17 cellular contexts compared by ENCODE assay signal in the genomic region with DNA sequence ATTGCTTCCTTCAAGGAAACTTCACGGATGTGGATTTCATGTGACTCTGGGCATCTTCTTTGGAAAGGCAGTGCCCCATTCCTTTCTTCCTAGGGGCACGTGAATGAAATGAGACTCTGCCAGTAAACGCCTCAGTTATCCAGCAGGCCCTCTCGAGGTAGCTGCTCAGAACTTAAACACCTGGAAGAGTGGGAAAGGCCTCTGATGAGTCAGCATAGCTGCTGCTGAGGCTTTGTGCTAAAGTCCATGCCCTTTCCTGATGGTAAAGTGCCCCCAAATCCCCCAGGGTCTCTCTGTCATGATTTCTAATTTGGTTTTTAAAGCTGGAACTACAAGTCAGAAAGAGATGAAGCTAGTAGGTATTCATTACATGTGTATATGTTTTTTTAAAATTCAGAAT. TPM values are rescaled to one million over a fixed set of nuclear protein-coding genes. Genes with fewer than 3 reads are reported as not detected.
DNase-seq lines count a peak whose midpoint lies in the region; ATAC-seq, FAIRE-seq and TF ChIP-seq lines count a peak whose summit lies in the region.
"Had no signal": no experiment of that assay in that cellular context is flagged by ENCODE, and none has a peak within 500 bp of the region (broad histone marks: within the 10 kb centered on the region; RNA-seq: fewer than 3 reads in every experiment).

No MANE protein-coding gene starts in this region.

- no peak for TF ChIP-seq CTCF in activated CD8-positive, alpha-beta T cell treated with anti-CD3 and anti-CD28 coated beads for 36 hours (IDR thresholded peaks at IDR 0.05)
- no peak for TF ChIP-seq CTCF in GM12878 (IDR thresholded peaks at IDR 0.05 in 2 of 3, conservative IDR thresholded peaks at IDR 0.05 in 1 of 3; ENCODE audit: control insufficient read depth in 2 of 3, extremely low read depth in 1 of 3, insufficient read depth in 1 of 3, low read depth in 3 of 3, low read length in 3 of 3)
- no peak for TF ChIP-seq CTCF in gastrocnemius medialis (IDR thresholded peaks at IDR 0.05 in 4 of 5, conservative IDR thresholded peaks at IDR 0.05 in 1 of 5)

- ATAC-seq in activated CD8-positive, alpha-beta T cell treated with anti-CD3 and anti-CD28 coated beads, Interleukin-2, amount 10 ng/mL, durations not matched to agents 7 days and 5 days = no peak
- no peak for ATAC-seq in activated CD8-positive, alpha-beta T cell treated with anti-CD3 and anti-CD28 coated beads for 36 hours
- ATAC-seq in GM12878 (no peak), gastrocnemius medialis (no peak), HG03521 (IDR thresholded peaks at IDR 0.05; ENCODE audit: unreplicated experiment) (no peak)
- ATAC-seq: GM23338 had no signal

- H3K27me3 ChIP-seq in Karpas-422 (ENCODE audit: low read length) (no peaks in the 10 kb centered on the region), GM12878 (replicated peaks in 1 of 2; ENCODE audit: control insufficient read depth in 2 of 2, insufficient read depth in 2 of 2, low read length in 1 of 2) (no peaks in the 10 kb centered on the region), gastrocnemius medialis (no peaks in the 10 kb centered on the region)
- H3K27me3 ChIP-seq: sigmoid colon had no signal

- peak overlapping the region; percentile 91 for H3K4me3 Mint-ChIP-seq in activated CD8-positive, alpha-beta T cell treated with anti-CD3 and anti-CD28 coated beads, Interleukin-2, amount 10 ng/mL, durations not matched to agents 7 days and 5 days
- no peak overlapping the region for H3K4me3 Mint-ChIP-seq in activated CD8-positive, alpha-beta T cell treated with anti-CD3 and anti-CD28 coated beads for 36 hours
- H3K4me3 Mint-ChIP-seq: activated naive CD4-positive, alpha-beta T cell treated with anti-CD3 and anti-CD28 coated beads for 36 hours; dendritic cell treated with granulocyte-macrophage colony-stimulating factor and Interleukin-4, amounts not matched to agents 40 ng/mL and 50 ng/mL, for 4 days; GM23338 had no signal

- RAD21 ChIA-PET in GM12878 (lab: Charles Lee; ENCODE audit: unreplicated experiment) = interaction anchor here (0.7 to 10.2 kb wide), 14 partner anchors 13 to 403 kb away, joined by 3 to 73 read pairs (median 4); no protein-coding TSS in a partner anchor

- peaks cover 36% of the 10 kb centered on the region for H4K20me1 ChIP-seq in Karpas-422 (ENCODE audit: insufficient read depth, low read depth, low read length)
- H4K20me1 ChIP-seq in GM12878 (ENCODE audit: control insufficient read depth, insufficient read depth) = no peaks in the 10 kb centered on the region

- POLR2A ChIA-PET in activated CD8-positive, alpha-beta T cell treated with anti-CD3 and anti-CD28 coated beads, Interleukin-2, amount 10 ng/mL, durations not matched to agents 7 days and 5 days (lab: Charles Lee) = interaction anchor here (1.6 kb wide), 1 partner anchor 47 kb away, joined by 4 read pairs; no protein-coding TSS in a partner anchor
- POLR2A ChIA-PET in activated CD8-positive, alpha-beta T cell treated with anti-CD3 and anti-CD28 coated beads for 36 hours (lab: Charles Lee) = no interaction called here
- POLR2A ChIA-PET in GM12878 (lab: Charles Lee) = interaction anchor here (0.8 to 6.1 kb wide), 11 partner anchors 11 to 75 kb away, joined by 3 to 96 read pairs (median 3); no protein-coding TSS in a partner anchor

- TF ChIP-seq POLR2A in GM12878 (IDR thresholded peaks at IDR 0.05; ENCODE audit: low read depth, low read length) (no peak), gastrocnemius medialis (IDR thresholded peaks at IDR 0.05) (no peak), H54 (IDR thresholded peaks at IDR 0.05; ENCODE audit: low read depth, low read length) (no peak)

- peaks cover 63% of the 10 kb centered on the region for H3K36me3 Mint-ChIP-seq in activated CD8-positive, alpha-beta T cell treated with anti-CD3 and anti-CD28 coated beads, Interleukin-2, amount 10 ng/mL, durations not matched to agents 7 days and 5 days (ENCODE audit: low read depth)
- H3K36me3 Mint-ChIP-seq in activated CD8-positive, alpha-beta T cell treated with anti-CD3 and anti-CD28 coated beads for 36 hours (ENCODE audit: low read depth) = peaks cover 38% of the 10 kb centered on the region

- H3K27ac Mint-ChIP-seq in activated CD8-positive, alpha-beta T cell treated with anti-CD3 and anti-CD28 coated beads, Interleukin-2, amount 10 ng/mL, durations not matched to agents 7 days and 5 days = no peak overlapping the region
- no peak overlapping the region for H3K27ac Mint-ChIP-seq in activated CD8-positive, alpha-beta T cell treated with anti-CD3 and anti-CD28 coated beads for 36 hours
- H3K27ac Mint-ChIP-seq: activated naive CD4-positive, alpha-beta T cell treated with anti-CD3 and anti-CD28 coated beads for 36 hours; dendritic cell treated with granulocyte-macrophage colony-stimulating factor and Interleukin-4, amounts not matched to agents 40 ng/mL and 50 ng/mL, for 4 days; GM23338 had no signal

- H2AFZ ChIP-seq in Karpas-422 (ENCODE audit: low read length) = no peak overlapping the region
- H2AFZ ChIP-seq in GM12878 (ENCODE audit: control insufficient read depth, low read depth, low read length) = no peak overlapping the region
- H2AFZ ChIP-seq: GM23338 had no signal

- SMC1A ChIA-PET in GM12878 (lab: Charles Lee; ENCODE audit: uncharacterized antibody, unreplicated experiment) = interaction anchor here (0.6 to 5.8 kb wide), 19 partner anchors 12 to 288 kb away, joined by 3 to 31 read pairs (median 4); no protein-coding TSS in a partner anchor

- no peaks in the 10 kb centered on the region for H3K9me3 ChIP-seq in Karpas-422 (ENCODE audit: low read length)
- H3K9me3 ChIP-seq in GM12878 (replicated peaks; ENCODE audit: control insufficient read depth, insufficient read depth, low read length) = no peaks in the 10 kb centered on the region
- no peaks in the 10 kb centered on the region for H3K9me3 ChIP-seq in gastrocnemius medialis
- H3K9me3 ChIP-seq: sigmoid colon had no signal

- H3K9ac ChIP-seq in Karpas-422 (ENCODE audit: low read length) (peak overlapping the region; percentile 59), GM12878 (ENCODE audit: control insufficient read depth, insufficient read depth, low read length) (no peak overlapping the region)

- TF ChIP-seq EP300 in GM12878 (IDR thresholded peaks at IDR 0.05; ENCODE audit: borderline replicate concordance in 1 of 2, control insufficient read depth in 1 of 2, low read depth in 2 of 2, low read length in 2 of 2) = no peak

- CTCF ChIA-PET in activated CD8-positive, alpha-beta T cell treated with anti-CD3 and anti-CD28 coated beads, Interleukin-2, amount 10 ng/mL, durations not matched to agents 7 days and 5 days (lab: Charles Lee) = interaction anchor here (1.6 to 10.0 kb wide), 4 partner anchors 11 to 74 kb away, joined by 4 to 104 read pairs (median 8); no protein-coding TSS in a partner anchor
- CTCF ChIA-PET in activated CD8-positive, alpha-beta T cell treated with anti-CD3 and anti-CD28 coated beads for 36 hours (lab: Charles Lee) = interaction anchor here (0.5 to 1.6 kb wide), 5 partner anchors 47 to 442 kb away, joined by 3 to 6 read pairs (median 3); no protein-coding TSS in a partner anchor
- CTCF ChIA-PET in GM12878 (lab: Yijun Ruan, JAX) = interaction anchor here (0.6 to 2.4 kb wide), 17 partner anchors 14 to 470 kb away, joined by 3 to 8 read pairs (median 4); a partner anchor contains a TSS

- H3K27ac ChIP-seq in Karpas-422 (ENCODE audit: low read length) = peak overlapping the region; percentile 67
- H3K27ac ChIP-seq in GM12878 (ENCODE audit: control insufficient read depth, insufficient read depth) = no peak overlapping the region
- peak overlapping the region in 3 of 4 donors; percentile 26 to 96 (median 78) for H3K27ac ChIP-seq in gastrocnemius medialis
- H3K27ac ChIP-seq: sigmoid colon had no signal

- H3K9me2 ChIP-seq in Karpas-422 (replicated peaks; ENCODE audit: insufficient read depth, low read length) = no peaks in the 10 kb centered on the region

- H3K4me1 ChIP-seq in Karpas-422 (ENCODE audit: low read length) (peaks cover 74% of the 10 kb centered on the region), GM12878 (ENCODE audit: control insufficient read depth, insufficient read depth, low read length) (peaks cover 3% of the 10 kb centered on the region; the same call in 1 of the 2 replicates), gastrocnemius medialis (peaks cover 51 to 56% of the 10 kb centered on the region in 2 donors)

- FAIRE-seq in GM12878 (lab: Jason Lieb, UNC) (no peak), H54 (lab: Jason Lieb, UNC) (no peak)
- FAIRE-seq: urothelium cell line had no signal

- H3K36me3 ChIP-seq in Karpas-422 (ENCODE audit: insufficient read depth, low read length) = peaks cover 56% of the 10 kb centered on the region
- peaks cover 0 to 12% of the 10 kb centered on the region in 2 experiments; a peak in 3 of 4 replicates for H3K36me3 ChIP-seq in GM12878 (ENCODE audit: control insufficient read depth in 2 of 2, insufficient read depth in 2 of 2, low read length in 1 of 2)
- no peaks in the 10 kb centered on the region for H3K36me3 ChIP-seq in gastrocnemius medialis
- H3K36me3 ChIP-seq: sigmoid colon had no signal

- peak overlapping the region; percentile 85 for H3K4me3 ChIP-seq in Karpas-422 (ENCODE audit: low read length)
- peak overlapping the region; percentile 55 for H3K4me3 ChIP-seq in GM12878
- no peak overlapping the region for H3K4me3 ChIP-seq in gastrocnemius medialis
- H3K4me3 ChIP-seq: GM23338, sigmoid colon had no signal

- BruUV-seq in GM12878 (replicated peaks; lab: Mats Ljungman, UMichigan) = no TSS peak

- intact Hi-C loops in activated CD8-positive, alpha-beta T cell treated with anti-CD3 and anti-CD28 coated beads for 36 hours (cut with micrococcal nuclease) = no loop called here
- intact Hi-C loops in GM12878 (cut with micrococcal nuclease; ENCODE audit: unreplicated experiment) = no loop called here
- intact Hi-C loops in gastrocnemius medialis (cut with DNase I; ENCODE audit: low total_unique reads) = no loop called here

- no peaks in the 10 kb centered on the region for H3K27me3 Mint-ChIP-seq in activated CD8-positive, alpha-beta T cell treated with anti-CD3 and anti-CD28 coated beads, Interleukin-2, amount 10 ng/mL, durations not matched to agents 7 days and 5 days (ENCODE audit: low read depth)
- H3K27me3 Mint-ChIP-seq in activated CD8-positive, alpha-beta T cell treated with anti-CD3 and anti-CD28 coated beads for 36 hours = peaks cover 9% of the 10 kb centered on the region

- no peaks in the 10 kb centered on the region for H3K9me3 Mint-ChIP-seq in activated CD8-positive, alpha-beta T cell treated with anti-CD3 and anti-CD28 coated beads, Interleukin-2, amount 10 ng/mL, durations not matched to agents 7 days and 5 days (ENCODE audit: insufficient read depth)
- no peaks in the 10 kb centered on the region for H3K9me3 Mint-ChIP-seq in activated CD8-positive, alpha-beta T cell treated with anti-CD3 and anti-CD28 coated beads for 36 hours
- H3K9me3 Mint-ChIP-seq: activated naive CD4-positive, alpha-beta T cell treated with anti-CD3 and anti-CD28 coated beads for 36 hours; dendritic cell treated with granulocyte-macrophage colony-stimulating factor and Interleukin-4, amounts not matched to agents 40 ng/mL and 50 ng/mL, for 4 days had no signal

- H3K4me1 Mint-ChIP-seq in activated CD8-positive, alpha-beta T cell treated with anti-CD3 and anti-CD28 coated beads, Interleukin-2, amount 10 ng/mL, durations not matched to agents 7 days and 5 days (ENCODE audit: low read depth) = peaks cover 59% of the 10 kb centered on the region
- H3K4me1 Mint-ChIP-seq in activated CD8-positive, alpha-beta T cell treated with anti-CD3 and anti-CD28 coated beads for 36 hours (ENCODE audit: low read depth) = peaks cover 31% of the 10 kb centered on the region

- H3K79me2 ChIP-seq in Karpas-422 (ENCODE audit: low read length) = peaks cover 90% of the 10 kb centered on the region
- H3K79me2 ChIP-seq in GM12878 (ENCODE audit: control insufficient read depth, insufficient read depth, low read length) = peaks cover 81% of the 10 kb centered on the region

- no peak for DNase-seq in activated CD8-positive, alpha-beta T cell treated with anti-CD3 and anti-CD28 coated beads, Interleukin-2, amount 10 ng/mL, durations not matched to agents 7 days and 5 days
- no peak for DNase-seq in activated CD8-positive, alpha-beta T cell treated with anti-CD3 and anti-CD28 coated beads for 36 hours
- DNase-seq in Karpas-422 = no peak
- no peak for DNase-seq in GM12878 (ENCODE audit: low read depth, low spot score)
- DNase-seq in gastrocnemius medialis = no peak
- no peak for DNase-seq in dedifferentiated amniotic fluid mesenchymal stem cell (ENCODE audit: extremely low spot score)
- no peak for DNase-seq in H54 (ENCODE audit: insufficient read length, low spot score)
- DNase-seq: activated naive CD4-positive, alpha-beta T cell treated with anti-CD3 and anti-CD28 coated beads for 36 hours; COR-L47; NCI-H226; SHP77 treated with DMSO at 0.1 percent for 48 hours; sigmoid colon; stimulated activated CD4-positive, alpha-beta T cell treated with anti-CD3 and anti-CD28 coated beads, Interleukin-1b, Interleukin-23, amount 100 ng/mL, for 48 hours had no signal

- WGBS in GM12878 (ENCODE audit: insufficient coverage, insufficient replicate concordance, low lambda C conversion rate, missing lambda C conversion rate) = 69% methylated on average over 4 of the region's 4 CpGs

- H3K4me2 ChIP-seq in Karpas-422 (ENCODE audit: low read depth, low read length, poor library complexity, severe bottlenecking) (peak overlapping the region; percentile 81), GM12878 (ENCODE audit: control insufficient read depth, insufficient read depth) (peak overlapping the region; percentile 81)
- H3K4me2 ChIP-seq: GM23338 had no signal

- no peak for TF ChIP-seq RAD21 in GM12878 (IDR thresholded peaks at IDR 0.05; ENCODE audit: insufficient read depth, low read depth, low read length)

- in situ Hi-C loops in GM12878 (cut with MboI) = no loop called here
- in situ Hi-C loops in gastrocnemius medialis (cut with MboI; ENCODE audit: low sequenced_read_pairs in 4 of 4) = loop anchor here in 1 of 4 donors (10.0 kb wide), 1 partner anchor 52 kb away; no protein-coding TSS in a partner anchor

RNA-seq across cellular contexts. Expression of a gene that starts 3.8 kb away (rescaled TPM):
- total RNA-seq in activated CD8-positive, alpha-beta T cell treated with anti-CD3 and anti-CD28 coated beads, Interleukin-2, amount 10 ng/mL, durations not matched to agents 7 days and 5 days = 10 to 100 TPM; 48.8 to 50.1 TPM
- 10 to 100 TPM; 14.6 to 14.9 TPM for total RNA-seq in activated CD8-positive, alpha-beta T cell treated with anti-CD3 and anti-CD28 coated beads for 36 hours
- 114 and 120 TPM in 2 replicates for total RNA-seq in Karpas-422 (2014; rRNA removed; shearing (Covaris generic); ENCODE audit: low replicate concordance)
- 16.4 and 16.7 TPM in 2 replicates for total RNA-seq in GM12878 (2013; cell fraction: nucleolus; rRNA removed)
- 35.8 and 37.0 TPM in 2 replicates for total RNA-seq in GM12878 (2014; rRNA removed)
- total RNA-seq in GM12878 (2014; rRNA removed; fragmentation: Illumina TruSeq; extraction: Trizol) = 23.2 and 23.8 TPM in 2 replicates
- total RNA-seq in GM12878 (2021) = 43.2 and 43.4 TPM in 2 replicates
- 24.9 TPM for polyA plus RNA-seq in GM12878 (2011; ENCODE audit: low read depth)
- 20.3 and 26.9 TPM in 2 replicates for polyA plus RNA-seq in GM12878 (2011; rRNA removed)
- polyA plus RNA-seq in GM12878 (2011; cell fraction: cytosol; rRNA removed) = 27.0 and 29.7 TPM in 2 replicates
- polyA plus RNA-seq in GM12878 (2011; cell fraction: nucleus; rRNA removed) = 30.5 and 33.0 TPM in 2 replicates
- polyA plus RNA-seq in GM12878 (2012) = 27.7 and 31.8 TPM in 2 replicates
- polyA plus RNA-seq in GM12878 (2014; fragmentation: Illumina TruSeq; extraction: Trizol) = 27.4 TPM in 2 replicates
- polyA plus RNA-seq in GM12878 (2014; fragmentation: Nextera tagmentation; extraction: Ambion mirVana) = 10 to 100 TPM; 10.8 to 13.9 TPM
- polyA plus RNA-seq in GM12878 (2014; rRNA removed) = 28.0 and 29.0 TPM in 2 replicates
- polyA plus RNA-seq in GM12878 (2016; fragmentation: Nextera tagmentation; extraction: Ambion mirVana) = 10 to 100 TPM; 32.6 to 37.2 TPM
- polyA minus RNA-seq in GM12878 (2011; rRNA and poly(A)+ RNA removed) = 49.4 and 72.0 TPM in 2 replicates
- 22.5 and 26.3 TPM in 2 replicates for polyA minus RNA-seq in GM12878 (2011; cell fraction: cytosol; rRNA and poly(A)+ RNA removed)
- 12.0 and 23.5 TPM in 2 replicates for polyA minus RNA-seq in GM12878 (2011; cell fraction: nucleus; rRNA and poly(A)+ RNA removed)
- total RNA-seq in gastrocnemius medialis = 10 to 100 TPM in 3 of 4 donors, 1 to 10 TPM in 1; 5.4 to 54.1 (median 14.1) TPM

Comparison
In these comparisons a context has a peak if more than half of its experiments do, and no peak if none do; other contexts are left out.
1. H3K4me3 ChIP-seq: peak in Karpas-422 (single experiment) and GM12878 (single experiment); none in gastrocnemius medialis (0 of 4).